ENCODE assay signal across 10 cellular contexts in the genomic region with DNA sequence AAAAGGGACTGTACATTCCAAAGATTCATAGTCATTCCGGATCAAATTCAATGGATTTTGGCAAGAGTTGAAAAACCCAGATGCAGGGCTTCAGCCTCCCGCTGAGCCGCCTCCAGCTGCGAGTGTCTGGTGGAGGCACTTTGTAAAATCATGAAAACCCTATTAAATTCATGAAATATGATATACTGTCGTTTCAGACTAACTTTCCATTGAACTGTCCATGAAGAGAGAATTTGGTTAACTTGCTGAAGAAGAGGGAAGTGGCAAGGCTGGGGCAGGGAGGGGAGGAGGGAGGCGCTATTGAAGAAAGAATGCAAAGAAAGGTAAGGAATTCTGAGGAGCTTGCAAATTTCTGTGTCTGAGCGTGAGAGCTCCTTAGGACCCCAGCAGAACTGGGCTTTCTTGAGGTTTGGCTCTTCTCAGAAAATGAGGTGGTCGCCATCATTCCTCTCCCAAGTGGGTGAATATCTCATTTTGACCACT. TPM values are rescaled to one million over a fixed set of nuclear protein-coding genes. Genes with fewer than 3 reads are reported as not detected.
DNase-seq lines count a peak whose midpoint lies in the region; ATAC-seq and TF ChIP-seq lines count a peak whose summit lies in the region.
"Had no signal": no experiment of that assay in that cellular context is flagged by ENCODE, and none has a peak within 500 bp of the region (broad histone marks: within the 10 kb centered on the region; RNA-seq: fewer than 3 reads in every experiment).

No MANE protein-coding gene starts in this region.

- no TSS peak for BruUV-seq in PC-3 (replicated peaks; lab: Mats Ljungman, UMichigan)

- no peak overlapping the region for H2AFZ ChIP-seq in PC-3 (ENCODE audit: low read length)

- peak overlapping the region; percentile 67 for H3K27ac ChIP-seq in PC-3 (ENCODE audit: low read length)

- no peak overlapping the region for H3K9ac ChIP-seq in PC-3 (ENCODE audit: low read length)

- POLR2A ChIA-PET in PC-3 (lab: Charles Lee; ENCODE audit: unreplicated experiment) = no interaction called here

- H3K27me3 ChIP-seq in PC-3 (ENCODE audit: low read length) = no peaks in the 10 kb centered on the region

- CTCF ChIA-PET in PC-3 (lab: Charles Lee) = interaction anchor here (0.9 kb wide), 1 partner anchor 290 kb away, joined by 3 read pairs; no protein-coding TSS in a partner anchor

- H3K36me3 ChIP-seq in PC-3 (ENCODE audit: low read depth, low read length) = no peaks in the 10 kb centered on the region

- TF ChIP-seq CTCF in PC-3 (conservative IDR thresholded peaks at IDR 0.05; ENCODE audit: low read depth, low read length) (no peak), fibroblast of pulmonary artery (IDR thresholded peaks at IDR 0.05; ENCODE audit: low read length, missing control alignments) (no peak)

- peak overlapping the region; percentile 51 for H3K4me2 ChIP-seq in PC-3 (ENCODE audit: low read length)

- H3K9me3 ChIP-seq in PC-3 (ENCODE audit: low read length) = no peaks in the 10 kb centered on the region

- ATAC-seq in PC-3 (peak; percentile 82), GM21723 (IDR thresholded peaks at IDR 0.05; ENCODE audit: unreplicated experiment) (no peak), GM19023 (IDR thresholded peaks at IDR 0.05; ENCODE audit: unreplicated experiment) (no peak)
- ATAC-seq: naive thymus-derived CD4-positive, alpha-beta T cell had no signal

- no peaks in the 10 kb centered on the region for H4K20me1 ChIP-seq in PC-3 (ENCODE audit: low read length)

- intact Hi-C loops in PC-3 (cut with micrococcal nuclease) = no loop called here
- intact Hi-C loops in posterior vena cava (cut with DNase I) = no loop called here

- no peaks in the 10 kb centered on the region for H3F3A ChIP-seq in PC-3 (ENCODE audit: low read length, unreplicated experiment)

- H3K4me3 ChIP-seq in PC-3 (ENCODE audit: low read length) = no peak overlapping the region
- H3K4me3 ChIP-seq in fibroblast of pulmonary artery (replicated peaks; ENCODE audit: low read depth, low read length) = no peak overlapping the region

- peak; percentile 83 for DNase-seq in Daoy (ENCODE audit: low read depth)
- DNase-seq in PC-3 = peak; percentile 82
- DNase-seq in fibroblast of pulmonary artery (ENCODE audit: low read depth) = peak; percentile 64
- DNase-seq in posterior vena cava (ENCODE audit: low spot score) = peak; percentile 83
- no peak for DNase-seq in DMS79 treated with DMSO at 0.1 percent for 48 hours (lab: John Stamatoyannopoulos, UW)
- DNase-seq in AML-193 (lab: John Stamatoyannopoulos, UW) = no peak
- DNase-seq: naive thymus-derived CD4-positive, alpha-beta T cell; NCI-H2107 had no signal

- H3K4me1 ChIP-seq in PC-3 (ENCODE audit: insufficient read depth, low read length) = peaks cover 22% of the 10 kb centered on the region

- H3K9me2 ChIP-seq in PC-3 (replicated peaks; ENCODE audit: low read length) = no peaks in the 10 kb centered on the region

- no peaks in the 10 kb centered on the region for H3K79me2 ChIP-seq in PC-3 (ENCODE audit: low read length)

RNA-seq across cellular contexts. Expression of a gene that starts 25.7 kb away (rescaled TPM):
- total RNA-seq in Daoy (2014; rRNA removed; shearing (Covaris generic)) = not detected in 2 replicates
- total RNA-seq in PC-3 (2014; rRNA removed) (not detected in 2 replicates), posterior vena cava (under 1 TPM; 0.29 to 0.74 TPM)

Comparison
In these comparisons a context has a peak if more than half of its experiments do, and no peak if none do; other contexts are left out.
1. DNase-seq: peak in Daoy (single experiment), PC-3 (single experiment), fibroblast of pulmonary artery (single experiment) and posterior vena cava (single experiment); none in DMS79 treated with DMSO at 0.1 percent for 48 hours (single experiment) and AML-193 (0 of 2).